25 cellular contexts compared by ENCODE assay signal in genomic region chr9:3359778-3360177, GRCh38.
"Had no signal": no experiment of that assay in that cellular context is flagged by ENCODE, and none has a peak within 500 bp of the region (broad histone marks: within the 10 kb centered on the region; RNA-seq: fewer than 3 reads in every experiment).

No MANE protein-coding gene starts in this region.

- H3K27ac ChIP-seq: dorsolateral prefrontal cortex, epithelial cell of prostate, foreskin keratinocyte, heart right ventricle, lower lobe of right lung, parathyroid adenoma, right lobe of liver, stomach, thyroid gland, vagina had no signal

- DNase-seq: dorsolateral prefrontal cortex; effector CD4-positive, alpha-beta T cell; foreskin keratinocyte; glutamatergic neuron; heart right ventricle; hippocampal formation; kidney glomerular epithelial cell; left colon; left ventricle myocardium superior; lower lobe of right lung; naive thymus-derived CD8-positive, alpha-beta T cell; nephron progenitor cell; right lobe of liver; stimulated activated CD4-positive, alpha-beta T cell treated with anti-CD3 and anti-CD28 coated beads, Interleukin-12 subunit alpha, Interleukin-12 subunit beta, amount 100 ng/mL, for 4 hours; stimulated activated CD4-positive, alpha-beta T cell treated with anti-CD3 and anti-CD28 coated beads, Interleukin-1b, Interleukin-23, amount 100 ng/mL, for 48 hours; stimulated activated CD4-positive, alpha-beta T cell treated with anti-CD3 and anti-CD28 coated beads, Interleukin-4, amount 100 ng/mL, for 1 hour; stimulated activated naive CD4-positive, alpha-beta T cell treated with Interleukin-2 at 50 U/mL for 16 hours; stomach; thyroid gland; trophoblast cell had no signal

- ATAC-seq: esophagus mucosa; foreskin keratinocyte; heart right ventricle; left colon; left ventricle myocardium superior; lower lobe of right lung; naive thymus-derived CD8-positive, alpha-beta T cell; stimulated activated effector memory CD8-positive, alpha-beta T cell treated with anti-CD3 and anti-CD28 coated beads, Interleukin-12 subunit alpha, Interleukin-12 subunit beta, amount 100 ng/mL, for 72 hours had no signal
